ENCODE assay signal across 8 cellular contexts in the genomic region with DNA sequence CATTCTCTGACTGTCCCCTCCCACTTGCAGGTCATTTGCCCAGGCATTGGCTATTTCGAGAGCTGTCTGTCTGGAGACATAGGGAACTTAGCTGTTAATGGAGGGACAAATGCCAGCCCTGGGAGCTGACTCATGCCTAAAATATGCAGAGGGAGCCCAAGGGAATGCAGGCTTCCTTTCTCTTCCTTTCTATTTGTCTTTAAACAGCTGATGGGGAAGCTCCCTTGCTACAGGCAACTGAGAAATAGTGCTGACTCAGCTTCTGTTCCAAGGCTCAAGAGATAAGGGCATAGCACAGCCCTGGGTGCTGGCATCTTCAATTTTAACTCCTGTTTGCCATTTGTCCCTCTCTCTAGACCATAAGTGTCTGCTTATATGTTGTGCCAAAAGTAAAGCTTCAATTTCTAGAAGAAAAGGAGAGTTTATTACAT.
DNase-seq lines count a peak whose midpoint lies in the region; ATAC-seq and TF ChIP-seq lines count a peak whose summit lies in the region.

No MANE protein-coding gene starts in this region.

- peaks cover 9% of the 10 kb centered on the region for H3K27me3 Mint-ChIP-seq in GM23338 (ENCODE audit: insufficient read depth, low read depth, poor library complexity)
- H3K27me3 Mint-ChIP-seq in activated T-cell treated with anti-CD3 and anti-CD28 coated beads, Interleukin-2, amount 50 U/mL, for 4 hours (ENCODE audit: low read depth): no peaks in the 10 kb centered on the region

- no TSS peak for BruUV-seq in PC-3 (replicated peaks; lab: Mats Ljungman, UMichigan)

- H3K36me3 ChIP-seq in GM23338 (ENCODE audit: insufficient read depth) (no peaks in the 10 kb centered on the region), PC-3 (ENCODE audit: low read depth, low read length) (no peaks in the 10 kb centered on the region)

- intact Hi-C loops in PC-3 (cut with micrococcal nuclease): loop anchor here (1.0 to 10.0 kb wide), 5 partner anchors 81 to 338 kb away; no protein-coding TSS in a partner anchor

- H3K79me2 ChIP-seq in GM23338 (replicated peaks; ENCODE audit: insufficient read depth) (no peaks in the 10 kb centered on the region), PC-3 (ENCODE audit: low read length) (no peaks in the 10 kb centered on the region)

- H3K4me2 ChIP-seq in GM23338 (peak overlapping the region; percentile 68; the same call in 1 of the 2 replicates), PC-3 (ENCODE audit: low read length) (peak overlapping the region; percentile 54)

- no peaks in the 10 kb centered on the region for H3K9me3 Mint-ChIP-seq in GM23338
- H3K9me3 Mint-ChIP-seq in activated T-cell treated with anti-CD3 and anti-CD28 coated beads, Interleukin-2, amount 50 U/mL, for 4 hours: no peaks in the 10 kb centered on the region

- peak overlapping the region; percentile 6; the same call in 1 of the 2 replicates for H3K27ac ChIP-seq in GM23338 (ENCODE audit: low read depth)
- no peak overlapping the region for H3K27ac ChIP-seq in PC-3 (ENCODE audit: low read length)

- TF ChIP-seq CTCF in GM23338 (conservative IDR thresholded peaks at IDR 0.05; ENCODE audit: low read depth in 2 of 2): no peak
- TF ChIP-seq CTCF in PC-3 (conservative IDR thresholded peaks at IDR 0.05; ENCODE audit: low read depth, low read length): no peak

- H3K27me3 ChIP-seq in GM23338 (ENCODE audit: insufficient read depth) (no peaks in the 10 kb centered on the region), PC-3 (ENCODE audit: low read length) (no peaks in the 10 kb centered on the region)

- H3K9ac ChIP-seq in PC-3 (ENCODE audit: low read length): no peak overlapping the region

- no peaks in the 10 kb centered on the region for H3K36me3 Mint-ChIP-seq in GM23338 (ENCODE audit: low read depth)
- H3K36me3 Mint-ChIP-seq in activated T-cell treated with anti-CD3 and anti-CD28 coated beads, Interleukin-2, amount 50 U/mL, for 4 hours (ENCODE audit: insufficient read depth): no peaks in the 10 kb centered on the region

- POLR2A ChIA-PET in PC-3 (lab: Charles Lee; ENCODE audit: unreplicated experiment): interaction anchor here (1.4 kb wide), 1 partner anchor 81 kb away, joined by 4 read pairs; no protein-coding TSS in a partner anchor

- ATAC-seq in GM23338 (peak; percentile 92), PC-3 (peak; percentile 92), HG03521 (IDR thresholded peaks at IDR 0.05; ENCODE audit: unreplicated experiment) (no peak)
- no peak for ATAC-seq in activated T-cell treated with anti-CD3 and anti-CD28 coated beads, Interleukin-2, amount 50 U/mL, for 4 hours

- H3K4me1 ChIP-seq in GM23338 (ENCODE audit: insufficient read depth): peaks cover 29% of the 10 kb centered on the region
- peaks cover 20% of the 10 kb centered on the region for H3K4me1 ChIP-seq in PC-3 (ENCODE audit: insufficient read depth, low read length)

- peak overlapping the region; percentile 90 for H3K27ac Mint-ChIP-seq in GM23338

- H3K4me1 Mint-ChIP-seq in GM23338: peaks cover 43% of the 10 kb centered on the region
- H3K4me1 Mint-ChIP-seq in activated T-cell treated with anti-CD3 and anti-CD28 coated beads, Interleukin-2, amount 50 U/mL, for 4 hours (ENCODE audit: low read depth): peaks cover 7% of the 10 kb centered on the region

- H3K9me2 ChIP-seq in GM23338 (ENCODE audit: insufficient read depth): no peaks in the 10 kb centered on the region
- H3K9me2 ChIP-seq in PC-3 (replicated peaks; ENCODE audit: low read length): no peaks in the 10 kb centered on the region

- no peaks in the 10 kb centered on the region for H3K9me3 ChIP-seq in PC-3 (ENCODE audit: low read length)

- TF ChIP-seq POLR2A in erythroblast (IDR thresholded peaks at IDR 0.05; ENCODE audit: low read length): no peak

- H2AFZ ChIP-seq in GM23338 (no peak overlapping the region), PC-3 (ENCODE audit: low read length) (no peak overlapping the region)

- H3K4me3 ChIP-seq in GM23338 (no peak overlapping the region), PC-3 (ENCODE audit: low read length) (no peak overlapping the region)

- DNase-seq in GM23338 (ENCODE audit: low spot score) (peak; percentile 99), PC-3 (peak; percentile 98), erythroblast (lab: John Stamatoyannopoulos, UW) (peak; percentile 94 to 98), mucosa of gallbladder (ENCODE audit: low spot score) (peak; percentile 93), COR-L47 (lab: John Stamatoyannopoulos, UW) (no peak)
- no peak for DNase-seq in activated T-cell treated with anti-CD3 and anti-CD28 coated beads, Interleukin-2, amount 50 U/mL, for 4 hours
- no peak for DNase-seq in activated CD8-positive, alpha-beta memory T cell treated with anti-CD3 and anti-CD28 coated beads for 24 hours

- H3K4me3 Mint-ChIP-seq in GM23338: peak overlapping the region; percentile 27; the same call in 1 of the 3 replicates
- no peak overlapping the region for H3K4me3 Mint-ChIP-seq in activated T-cell treated with anti-CD3 and anti-CD28 coated beads, Interleukin-2, amount 50 U/mL, for 4 hours

- no peaks in the 10 kb centered on the region for H3F3A ChIP-seq in GM23338 (replicated peaks; ENCODE audit: low read depth)
- H3F3A ChIP-seq in PC-3 (ENCODE audit: low read length, unreplicated experiment): no peaks in the 10 kb centered on the region

- CTCF ChIA-PET in PC-3 (lab: Charles Lee): interaction anchor here (0.5 to 1.4 kb wide), 5 partner anchors 81 to 145 kb away, joined by 3 to 4 read pairs (median 3); no protein-coding TSS in a partner anchor

- H4K20me1 ChIP-seq in GM23338 (replicated peaks; ENCODE audit: insufficient read depth) (no peaks in the 10 kb centered on the region), PC-3 (ENCODE audit: low read length) (no peaks in the 10 kb centered on the region)

TF ChIP-seq in GM23338, 12 proteins besides CTCF, POLR2A, EP300 and RAD21:
- TF ChIP-seq, protein P1, sequence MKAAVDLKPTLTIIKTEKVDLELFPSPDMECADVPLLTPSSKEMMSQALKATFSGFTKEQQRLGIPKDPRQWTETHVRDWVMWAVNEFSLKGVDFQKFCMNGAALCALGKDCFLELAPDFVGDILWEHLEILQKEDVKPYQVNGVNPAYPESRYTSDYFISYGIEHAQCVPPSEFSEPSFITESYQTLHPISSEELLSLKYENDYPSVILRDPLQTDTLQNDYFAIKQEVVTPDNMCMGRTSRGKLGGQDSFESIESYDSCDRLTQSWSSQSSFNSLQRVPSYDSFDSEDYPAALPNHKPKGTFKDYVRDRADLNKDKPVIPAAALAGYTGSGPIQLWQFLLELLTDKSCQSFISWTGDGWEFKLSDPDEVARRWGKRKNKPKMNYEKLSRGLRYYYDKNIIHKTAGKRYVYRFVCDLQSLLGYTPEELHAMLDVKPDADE (IDR thresholded peaks at IDR 0.05): peak; percentile 55; the same call in 1 of the 2 replicates
- TF ChIP-seq JUNB (IDR thresholded peaks at IDR 0.05; ENCODE audit: unreplicated experiment): no peak
TF ChIP-seq in GM23338: peak in this region for 1.

Comparison
In these comparisons a context has a peak if more than half of its experiments do, and no peak if none do; other contexts are left out.
1. ATAC-seq: peak in GM23338 (single experiment) and PC-3 (single experiment); none in activated T-cell treated with anti-CD3 and anti-CD28 coated beads, Interleukin-2, amount 50 U/mL, for 4 hours (0 of 2) and HG03521 (single experiment).
2. DNase-seq: peak in GM23338 (single experiment), PC-3 (single experiment), erythroblast (2 of 2) and mucosa of gallbladder (single experiment); none in activated T-cell treated with anti-CD3 and anti-CD28 coated beads, Interleukin-2, amount 50 U/mL, for 4 hours (single experiment), activated CD8-positive, alpha-beta memory T cell treated with anti-CD3 and anti-CD28 coated beads for 24 hours (single experiment) and COR-L47 (single experiment).